ENCODE assay signal across 8 cellular contexts in genomic region chr12:48197549-48197966, GRCh38. TPM values are rescaled to one million over a fixed set of nuclear protein-coding genes. Genes with fewer than 3 reads are reported as not detected.
A peak's percentile ranks its signal among the peaks of the same experiment; 100 is the strongest.
DNase-seq lines count a peak whose midpoint lies in the region; ATAC-seq and TF ChIP-seq lines count a peak whose summit lies in the region.

No MANE protein-coding gene starts in this region.

- ATAC-seq in GM18498 (IDR thresholded peaks at IDR 0.05; ENCODE audit: unreplicated experiment): peak; percentile 25
- ATAC-seq in HG03354 (IDR thresholded peaks at IDR 0.05; ENCODE audit: poor library complexity, severe bottlenecking, unreplicated experiment): peak; percentile 33
- peak; percentile 8; the same call in 1 of the 3 replicates for ATAC-seq in RWPE2 (ENCODE audit: low read depth)

- H3K4me1 ChIP-seq in RWPE2 (ENCODE audit: insufficient read depth, poor library complexity, severe bottlenecking): peaks cover 16% of the 10 kb centered on the region
- H3K4me1 ChIP-seq in ectodermal cell (ENCODE audit: control insufficient read depth, insufficient read depth, low read length): no peaks in the 10 kb centered on the region
- no peaks in the 10 kb centered on the region for H3K4me1 ChIP-seq in mesenchymal stem cell (ENCODE audit: control insufficient read depth, insufficient read depth, low read depth, low read length)
- peaks cover 3% of the 10 kb centered on the region for H3K4me1 ChIP-seq in urinary bladder (ENCODE audit: insufficient read depth)

- no peak overlapping the region for H3K23ac ChIP-seq in mesenchymal stem cell (ENCODE audit: low read length in 2 of 2)

- H3K36me3 ChIP-seq in RWPE2 (ENCODE audit: low read depth) (no peaks in the 10 kb centered on the region), ectodermal cell (ENCODE audit: control insufficient read depth, insufficient read depth, low read length) (no peaks in the 10 kb centered on the region), mesenchymal stem cell (ENCODE audit: control insufficient read depth in 1 of 2, insufficient read depth in 2 of 2, low read depth in 1 of 2, low read length in 2 of 2) (no peaks in the 10 kb centered on the region), urinary bladder (ENCODE audit: insufficient read depth) (no peaks in the 10 kb centered on the region)

- H3K4ac ChIP-seq in mesenchymal stem cell (ENCODE audit: low read depth in 1 of 2, low read length in 2 of 2): peak overlapping the region in 1 of 2 experiments; percentile 15

- peak overlapping the region; percentile 20 for H2AFZ ChIP-seq in mesenchymal stem cell (ENCODE audit: low read depth, low read length)

- H4K8ac ChIP-seq in mesenchymal stem cell (ENCODE audit: low read length): no peak overlapping the region

- H3K18ac ChIP-seq in mesenchymal stem cell (ENCODE audit: low read depth in 1 of 2, low read length in 2 of 2): peak overlapping the region in 1 of 2 experiments; percentile 16

- DNase-seq in AG08395 (ENCODE audit: low spot score) (peak; percentile 32), RWPE2 (ENCODE audit: low spot score) (no peak), mesenchymal stem cell (no peak), activated gamma-delta T cell treated with Interleukin-2 at 50 U/mL for 16 hours (no peak)

- peak; percentile 69 for TF ChIP-seq CTCF in RWPE2 (IDR thresholded peaks at IDR 0.05; ENCODE audit: poor library complexity, severe bottlenecking)

- H3K14ac ChIP-seq in mesenchymal stem cell (ENCODE audit: low read length in 2 of 2): no peak overlapping the region

- H2BK5ac ChIP-seq in mesenchymal stem cell (ENCODE audit: low read depth, low read length, poor library complexity, severe bottlenecking): no peak overlapping the region

- H3K27ac ChIP-seq in RWPE2 (ENCODE audit: poor library complexity, severe bottlenecking) (peak overlapping the region; percentile 60), ectodermal cell (ENCODE audit: insufficient read depth, low read depth, low read length, poor library complexity, severe bottlenecking) (peak overlapping the region; percentile 57), mesenchymal stem cell (ENCODE audit: low read length, poor library complexity, severe bottlenecking) (no peak overlapping the region), urinary bladder (ENCODE audit: low read depth) (peak overlapping the region; percentile 98)

- no peak overlapping the region for H4K91ac ChIP-seq in mesenchymal stem cell (ENCODE audit: low read length)

- no peaks in the 10 kb centered on the region for H3K79me1 ChIP-seq in mesenchymal stem cell (replicated peaks; ENCODE audit: low read length, poor library complexity, severe bottlenecking)

- H3K27me3 ChIP-seq in RWPE2 (ENCODE audit: insufficient read depth, poor library complexity, severe bottlenecking): no peaks in the 10 kb centered on the region
- H3K27me3 ChIP-seq in ectodermal cell (ENCODE audit: control insufficient read depth, insufficient read depth, low read length, poor library complexity, severe bottlenecking): peaks cover 48% of the 10 kb centered on the region
- H3K27me3 ChIP-seq in mesenchymal stem cell (ENCODE audit: control insufficient read depth in 1 of 2, insufficient read depth in 1 of 2, low read length in 2 of 2): peaks cover 0 to 33% of the 10 kb centered on the region in 2 experiments

- H2BK120ac ChIP-seq in mesenchymal stem cell (ENCODE audit: low read depth, low read length): no peak overlapping the region

- no peak overlapping the region for H3K4me2 ChIP-seq in mesenchymal stem cell (ENCODE audit: low read length, poor library complexity, severe bottlenecking)

- no peak overlapping the region for H2BK15ac ChIP-seq in mesenchymal stem cell (ENCODE audit: low read depth, poor library complexity, severe bottlenecking)

- H3K4me3 ChIP-seq in RWPE2 (ENCODE audit: severe bottlenecking): peak overlapping the region; percentile 49
- peak overlapping the region; percentile 51 for H3K4me3 ChIP-seq in ectodermal cell (ENCODE audit: insufficient read depth, low read depth, low read length)
- peak overlapping the region in 1 of 2 experiments; percentile 84 for H3K4me3 ChIP-seq in mesenchymal stem cell (ENCODE audit: insufficient read depth in 1 of 2, low read depth in 1 of 2, low read length in 2 of 2)
- H3K4me3 ChIP-seq in urinary bladder (ENCODE audit: low read depth, low read length): peak overlapping the region; percentile 45

- 2% methylated on average over 9 to 10 of the region's 10 CpGs for WGBS in ectodermal cell, 2 experiments
- WGBS in mesenchymal stem cell: 35% methylated on average over 9 of the region's 10 CpGs
- WGBS in urinary bladder: 2% methylated on average over 10 of the region's 10 CpGs

- H3K9me3 ChIP-seq in RWPE2 (ENCODE audit: severe bottlenecking) (no peaks in the 10 kb centered on the region), ectodermal cell (ENCODE audit: control insufficient read depth, low read length) (no peaks in the 10 kb centered on the region), mesenchymal stem cell (ENCODE audit: control insufficient read depth, low read length) (no peaks in the 10 kb centered on the region)

- peak overlapping the region; percentile 99 for H3K9ac ChIP-seq in mesenchymal stem cell (ENCODE audit: low read length)

- H2AK5ac ChIP-seq in mesenchymal stem cell (ENCODE audit: low read length, severe bottlenecking): no peak overlapping the region

- peak overlapping the region in 1 of 2 experiments; percentile 96 for H2BK12ac ChIP-seq in mesenchymal stem cell (ENCODE audit: low read length in 2 of 2)

RNA-seq across cellular contexts. Expression of gene OR10AD1, which starts 5.5 kb away (rescaled TPM):
- not detected for polyA plus RNA-seq in ectodermal cell (2013, experiment 1 of 4)
- polyA plus RNA-seq in ectodermal cell (2013, experiment 2 of 4): not detected
- polyA plus RNA-seq in ectodermal cell (2013, experiment 3 of 4): not detected
- not detected for polyA plus RNA-seq in ectodermal cell (2013, experiment 4 of 4)
- not detected for polyA plus RNA-seq in mesenchymal stem cell (2013, experiment 1 of 2)
- not detected for polyA plus RNA-seq in mesenchymal stem cell (2013, experiment 2 of 2)
- total RNA-seq in urinary bladder: not detected
- not detected for polyA plus RNA-seq in urinary bladder

RNA-seq across cellular contexts. Expression of gene CCDC184, which starts 14.1 kb away (rescaled TPM):
- polyA plus RNA-seq in ectodermal cell (2013, experiment 1 of 4): 6.5 TPM
- polyA plus RNA-seq in ectodermal cell (2013, experiment 2 of 4): 6.6 TPM
- polyA plus RNA-seq in ectodermal cell (2013, experiment 3 of 4): 4.9 TPM
- polyA plus RNA-seq in ectodermal cell (2013, experiment 4 of 4): 6.0 TPM
- 3.6 TPM for polyA plus RNA-seq in mesenchymal stem cell (2013, experiment 1 of 2)
- 3.6 TPM for polyA plus RNA-seq in mesenchymal stem cell (2013, experiment 2 of 2)
- 0.85 TPM for total RNA-seq in urinary bladder
- 3.7 TPM for polyA plus RNA-seq in urinary bladder

RNA-seq across cellular contexts. Expression of gene ASB8, which starts 40.2 kb away (rescaled TPM):
- 12.2 TPM for polyA plus RNA-seq in ectodermal cell (2013, experiment 1 of 4)
- polyA plus RNA-seq in ectodermal cell (2013, experiment 2 of 4): 11.5 TPM
- 8.1 TPM for polyA plus RNA-seq in ectodermal cell (2013, experiment 3 of 4)
- 10.8 TPM for polyA plus RNA-seq in ectodermal cell (2013, experiment 4 of 4)
- polyA plus RNA-seq in mesenchymal stem cell (2013, experiment 1 of 2): 15.2 TPM
- polyA plus RNA-seq in mesenchymal stem cell (2013, experiment 2 of 2): 16.5 TPM
- total RNA-seq in urinary bladder: 28.7 TPM
- 32.0 TPM for polyA plus RNA-seq in urinary bladder
